ENCODE assay signal across 11 cellular contexts in genomic region chr6:160036331-160036695, GRCh38.
DNase-seq lines count a peak whose midpoint lies in the region; ATAC-seq and TF ChIP-seq lines count a peak whose summit lies in the region.
"Had no signal": no experiment of that assay in that cellular context is flagged by ENCODE, and none has a peak within 500 bp of the region (broad histone marks: within the 10 kb centered on the region; RNA-seq: fewer than 3 reads in every experiment).

No MANE protein-coding gene starts in this region.

- H3K9me3 Mint-ChIP-seq in activated T-cell treated with anti-CD3 and anti-CD28 coated beads, Interleukin-2, amount 50 U/mL, for 24 hours = no peaks in the 10 kb centered on the region
- no peaks in the 10 kb centered on the region for H3K9me3 Mint-ChIP-seq in activated T-cell treated with anti-CD3 and anti-CD28 coated beads, Interleukin-2, amount 50 U/mL, for 4 hours
- H3K9me3 Mint-ChIP-seq in nephron progenitor cell = no peaks in the 10 kb centered on the region
- no peaks in the 10 kb centered on the region for H3K9me3 Mint-ChIP-seq in type B pancreatic cell

- no peak for TF ChIP-seq POLR2A in esophagus squamous epithelium (IDR thresholded peaks at IDR 0.05)

- H3K4me3 ChIP-seq in esophagus squamous epithelium (no peak overlapping the region), Karpas-422 (ENCODE audit: low read length) (no peak overlapping the region)
- H3K4me3 ChIP-seq: A549 had no signal

- no peaks in the 10 kb centered on the region for H3K79me2 ChIP-seq in Karpas-422 (ENCODE audit: low read length)

- H3K9me3 ChIP-seq in esophagus squamous epithelium (no peaks in the 10 kb centered on the region), Karpas-422 (ENCODE audit: low read length) (no peaks in the 10 kb centered on the region)
- H3K9me3 ChIP-seq: A549 had no signal

- no peak overlapping the region for H3K9ac ChIP-seq in Karpas-422 (ENCODE audit: low read length)

- peak overlapping the region; percentile 58 for H3K27ac Mint-ChIP-seq in activated T-cell treated with anti-CD3 and anti-CD28 coated beads, Interleukin-2, amount 50 U/mL, for 24 hours
- H3K27ac Mint-ChIP-seq in nephron progenitor cell (peak overlapping the region; percentile 33), type B pancreatic cell (peak overlapping the region; percentile 15)

- peak overlapping the region; percentile 68 to 87 (median 76) for H3K27ac ChIP-seq in esophagus squamous epithelium
- H3K27ac ChIP-seq in Karpas-422 (ENCODE audit: low read length) = no peak overlapping the region
- H3K27ac ChIP-seq: A549 had no signal

- TF ChIP-seq CTCF in esophagus squamous epithelium (IDR thresholded peaks at IDR 0.05) (no peak), nephron progenitor cell (IDR thresholded peaks at IDR 0.05) (no peak), type B pancreatic cell (conservative IDR thresholded peaks at IDR 0.05) (no peak)

- no peak for ATAC-seq in activated T-cell treated with anti-CD3 and anti-CD28 coated beads, Interleukin-2, amount 50 U/mL, for 4 hours
- ATAC-seq: A549 had no signal

- peaks cover 24% of the 10 kb centered on the region for H3K4me1 Mint-ChIP-seq in activated T-cell treated with anti-CD3 and anti-CD28 coated beads, Interleukin-2, amount 50 U/mL, for 24 hours (ENCODE audit: low read depth)
- H3K4me1 Mint-ChIP-seq in activated T-cell treated with anti-CD3 and anti-CD28 coated beads, Interleukin-2, amount 50 U/mL, for 4 hours (ENCODE audit: low read depth) = peaks cover 12% of the 10 kb centered on the region
- H3K4me1 Mint-ChIP-seq in nephron progenitor cell (peaks cover 8% of the 10 kb centered on the region), type B pancreatic cell (ENCODE audit: unreplicated experiment) (peaks cover 3% of the 10 kb centered on the region)

- no peak for DNase-seq in activated T-cell treated with anti-CD3 and anti-CD28 coated beads, Interleukin-2, amount 50 U/mL, for 24 hours
- no peak for DNase-seq in activated T-cell treated with anti-CD3 and anti-CD28 coated beads, Interleukin-2, amount 50 U/mL, for 4 hours
- DNase-seq in esophagus squamous epithelium (lab: John Stamatoyannopoulos, UW) (no peak), nephron progenitor cell (no peak), type B pancreatic cell (ENCODE audit: extremely low spot score, unreplicated experiment) (no peak), NCI-H2227 (lab: John Stamatoyannopoulos, UW; ENCODE audit: unreplicated experiment) (no peak), Karpas-422 (no peak)
- no peak for DNase-seq in effector CD4-positive, alpha-beta T cell
- DNase-seq: midbrain; stimulated activated CD4-positive, alpha-beta T cell treated with anti-CD3 and anti-CD28 coated beads, Interleukin-2, amount 100 ng/mL, for 24 hours had no signal

- H3K36me3 ChIP-seq in esophagus squamous epithelium = peaks cover 16 to 74% (median 16%) of the 10 kb centered on the region in 3 donors
- H3K36me3 ChIP-seq in Karpas-422 (ENCODE audit: insufficient read depth, low read length) = no peaks in the 10 kb centered on the region

- peaks cover 97% of the 10 kb centered on the region for H3K36me3 Mint-ChIP-seq in activated T-cell treated with anti-CD3 and anti-CD28 coated beads, Interleukin-2, amount 50 U/mL, for 24 hours (ENCODE audit: low read depth)
- H3K36me3 Mint-ChIP-seq in activated T-cell treated with anti-CD3 and anti-CD28 coated beads, Interleukin-2, amount 50 U/mL, for 4 hours (ENCODE audit: insufficient read depth) = peaks cover 55% of the 10 kb centered on the region
- H3K36me3 Mint-ChIP-seq in nephron progenitor cell (ENCODE audit: low read depth) (peaks cover 60% of the 10 kb centered on the region), type B pancreatic cell (peaks cover 42% of the 10 kb centered on the region)

- 54 to 56% methylated on average over 4 to 5 of the region's 6 CpGs for WGBS in esophagus squamous epithelium, 2 donors

- no peaks in the 10 kb centered on the region for H3K9me2 ChIP-seq in Karpas-422 (replicated peaks; ENCODE audit: insufficient read depth, low read length)

- no peak overlapping the region for H3K4me3 Mint-ChIP-seq in activated T-cell treated with anti-CD3 and anti-CD28 coated beads, Interleukin-2, amount 50 U/mL, for 24 hours
- H3K4me3 Mint-ChIP-seq in activated T-cell treated with anti-CD3 and anti-CD28 coated beads, Interleukin-2, amount 50 U/mL, for 4 hours = no peak overlapping the region
- H3K4me3 Mint-ChIP-seq in nephron progenitor cell (no peak overlapping the region), type B pancreatic cell (no peak overlapping the region)

- no peaks in the 10 kb centered on the region for H3K27me3 Mint-ChIP-seq in activated T-cell treated with anti-CD3 and anti-CD28 coated beads, Interleukin-2, amount 50 U/mL, for 24 hours
- no peaks in the 10 kb centered on the region for H3K27me3 Mint-ChIP-seq in activated T-cell treated with anti-CD3 and anti-CD28 coated beads, Interleukin-2, amount 50 U/mL, for 4 hours (ENCODE audit: low read depth)
- H3K27me3 Mint-ChIP-seq in nephron progenitor cell (ENCODE audit: low read depth, poor library complexity) = no peaks in the 10 kb centered on the region
- no peaks in the 10 kb centered on the region for H3K27me3 Mint-ChIP-seq in type B pancreatic cell

- no peak overlapping the region for H3K4me2 ChIP-seq in Karpas-422 (ENCODE audit: low read depth, low read length, poor library complexity, severe bottlenecking)
- H3K4me2 ChIP-seq: A549 had no signal

- H3K4me1 ChIP-seq in esophagus squamous epithelium = peaks cover 23 to 70% (median 32%) of the 10 kb centered on the region in 3 donors
- no peaks in the 10 kb centered on the region for H3K4me1 ChIP-seq in Karpas-422 (ENCODE audit: low read length)
- H3K4me1 ChIP-seq: A549 had no signal

- H3K27me3 ChIP-seq in esophagus squamous epithelium (no peaks in the 10 kb centered on the region), Karpas-422 (ENCODE audit: low read length) (no peaks in the 10 kb centered on the region)

- no peaks in the 10 kb centered on the region for H4K20me1 ChIP-seq in Karpas-422 (ENCODE audit: insufficient read depth, low read depth, low read length)

- intact Hi-C loops in esophagus squamous epithelium (cut with DNase I) = loop anchor here (10.0 kb wide), 2 partner anchors 62 to 342 kb away; partner anchors contain the start of gene SOD2

- H2AFZ ChIP-seq in Karpas-422 (ENCODE audit: low read length) = no peak overlapping the region
